1 cellular context compared by ENCODE assay signal in the genomic region with DNA sequence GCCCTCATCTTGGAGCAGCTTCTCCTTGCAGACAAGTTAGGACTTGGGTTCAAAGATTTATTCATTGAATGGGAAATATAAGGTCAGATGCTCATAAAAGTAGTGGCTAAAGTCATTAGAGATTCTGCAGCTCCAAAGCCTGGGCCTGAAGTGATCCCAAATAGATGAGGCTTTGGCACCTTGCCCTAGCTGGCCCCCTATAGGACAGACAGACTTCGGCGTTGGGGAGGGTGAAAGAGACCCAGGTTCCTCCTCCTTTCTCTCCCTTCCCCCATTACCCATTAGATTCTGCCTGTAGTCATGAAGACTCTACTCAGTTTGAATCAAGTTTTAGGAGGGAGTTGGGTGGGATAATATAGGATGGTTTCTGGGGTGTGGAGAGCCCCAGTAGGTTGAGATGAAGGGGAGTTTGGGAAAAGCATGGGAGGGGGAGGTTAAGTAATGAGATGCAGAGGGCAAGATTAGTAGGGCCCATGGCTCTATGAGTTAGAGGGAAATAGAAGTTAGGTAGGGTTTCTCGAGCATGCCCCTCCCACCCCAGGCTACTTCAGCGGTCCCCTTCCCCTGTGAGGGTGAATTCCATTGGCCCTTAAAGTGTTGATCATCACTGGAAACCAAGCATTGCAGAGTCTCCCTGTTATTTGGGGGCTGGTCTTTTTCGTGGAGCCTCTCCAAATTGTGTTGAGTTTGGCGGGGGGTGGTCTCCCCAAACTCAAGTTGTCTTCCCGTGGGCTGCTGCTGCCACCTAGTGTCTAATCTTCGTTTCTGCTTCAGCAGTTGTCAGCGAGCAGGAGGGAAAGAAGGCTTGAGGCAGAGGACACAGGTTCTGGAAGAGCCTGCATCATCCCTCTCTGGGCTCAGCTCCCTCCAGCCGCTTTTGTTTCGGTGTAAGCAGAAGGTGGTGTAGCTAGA.
TF ChIP-seq lines count a peak whose summit lies in the region.

No MANE protein-coding gene starts in this region.

TF ChIP-seq in K562, 482 proteins besides CTCF, POLR2A, EP300 and RAD21 (continued from another document and continues in another):
- TF ChIP-seq, protein P1, sequence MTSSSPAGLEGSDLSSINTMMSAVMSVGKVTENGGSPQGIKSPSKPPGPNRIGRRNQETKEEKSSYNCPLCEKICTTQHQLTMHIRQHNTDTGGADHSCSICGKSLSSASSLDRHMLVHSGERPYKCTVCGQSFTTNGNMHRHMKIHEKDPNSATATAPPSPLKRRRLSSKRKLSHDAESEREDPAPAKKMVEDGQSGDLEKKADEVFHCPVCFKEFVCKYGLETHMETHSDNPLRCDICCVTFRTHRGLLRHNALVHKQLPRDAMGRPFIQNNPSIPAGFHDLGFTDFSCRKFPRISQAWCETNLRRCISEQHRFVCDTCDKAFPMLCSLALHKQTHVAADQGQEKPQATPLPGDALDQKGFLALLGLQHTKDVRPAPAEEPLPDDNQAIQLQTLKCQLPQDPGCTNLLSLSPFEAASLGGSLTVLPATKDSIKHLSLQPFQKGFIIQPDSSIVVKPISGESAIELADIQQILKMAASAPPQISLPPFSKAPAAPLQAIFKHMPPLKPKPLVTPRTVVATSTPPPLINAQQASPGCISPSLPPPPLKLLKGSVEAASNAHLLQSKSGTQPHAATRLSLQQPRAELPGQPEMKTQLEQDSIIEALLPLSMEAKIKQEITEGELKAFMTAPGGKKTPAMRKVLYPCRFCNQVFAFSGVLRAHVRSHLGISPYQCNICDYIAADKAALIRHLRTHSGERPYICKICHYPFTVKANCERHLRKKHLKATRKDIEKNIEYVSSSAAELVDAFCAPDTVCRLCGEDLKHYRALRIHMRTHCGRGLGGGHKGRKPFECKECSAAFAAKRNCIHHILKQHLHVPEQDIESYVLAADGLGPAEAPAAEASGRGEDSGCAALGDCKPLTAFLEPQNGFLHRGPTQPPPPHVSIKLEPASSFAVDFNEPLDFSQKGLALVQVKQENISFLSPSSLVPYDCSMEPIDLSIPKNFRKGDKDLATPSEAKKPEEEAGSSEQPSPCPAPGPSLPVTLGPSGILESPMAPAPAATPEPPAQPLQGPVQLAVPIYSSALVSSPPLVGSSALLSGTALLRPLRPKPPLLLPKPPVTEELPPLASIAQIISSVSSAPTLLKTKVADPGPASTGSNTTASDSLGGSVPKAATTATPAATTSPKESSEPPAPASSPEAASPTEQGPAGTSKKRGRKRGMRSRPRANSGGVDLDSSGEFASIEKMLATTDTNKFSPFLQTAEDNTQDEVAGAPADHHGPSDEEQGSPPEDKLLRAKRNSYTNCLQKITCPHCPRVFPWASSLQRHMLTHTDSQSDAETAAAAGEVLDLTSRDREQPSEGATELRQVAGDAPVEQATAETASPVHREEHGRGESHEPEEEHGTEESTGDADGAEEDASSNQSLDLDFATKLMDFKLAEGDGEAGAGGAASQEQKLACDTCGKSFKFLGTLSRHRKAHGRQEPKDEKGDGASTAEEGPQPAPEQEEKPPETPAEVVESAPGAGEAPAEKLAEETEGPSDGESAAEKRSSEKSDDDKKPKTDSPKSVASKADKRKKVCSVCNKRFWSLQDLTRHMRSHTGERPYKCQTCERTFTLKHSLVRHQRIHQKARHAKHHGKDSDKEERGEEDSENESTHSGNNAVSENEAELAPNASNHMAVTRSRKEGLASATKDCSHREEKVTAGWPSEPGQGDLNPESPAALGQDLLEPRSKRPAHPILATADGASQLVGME (CRISPR knock-in tag; IDR thresholded peaks at IDR 0.05): no peak
- TF ChIP-seq IRF9 (tag; IDR thresholded peaks at IDR 0.05) (no peak), ZNF57 (CRISPR knock-in tag; IDR thresholded peaks at IDR 0.05) (no peak), ZNF518B (CRISPR knock-in tag; IDR thresholded peaks at IDR 0.05) (no peak), ZNF512 (tag; IDR thresholded peaks at IDR 0.05) (no peak), PHB2 (IDR thresholded peaks at IDR 0.05; ENCODE audit: low read depth) (no peak), CSDE1 (IDR thresholded peaks at IDR 0.05) (peak in 1 of 2 experiments; percentile 52; a peak in 1 of 4 replicates), IFI16 (CRISPR knock-in tag; IDR thresholded peaks at IDR 0.05) (no peak), SMARCB1 (IDR thresholded peaks at IDR 0.05; ENCODE audit: insufficient read length, low read depth) (no peak), POLR2G (IDR thresholded peaks at IDR 0.05; ENCODE audit: low read depth, low read length) (no peak), ZNF12 (CRISPR knock-in tag; IDR thresholded peaks at IDR 0.05) (no peak), TBL1XR1 (IDR thresholded peaks at IDR 0.05; ENCODE audit: low read length in 2 of 2) (no peak), TEAD2 (tag; IDR thresholded peaks at IDR 0.05) (no peak), ELF1 (tag; IDR thresholded peaks at IDR 0.05) (no peak), NFE2 (IDR thresholded peaks at IDR 0.05; ENCODE audit: low read depth) (no peak), KHSRP (IDR thresholded peaks at IDR 0.05) (0 out of 2 replicates have a peak, but pooled peaks have one; percentile 21), ZBTB49 (CRISPR knock-in tag; IDR thresholded peaks at IDR 0.05; ENCODE audit: borderline replicate concordance) (no peak), HDAC2 (IDR thresholded peaks at IDR 0.05) (0 out of 2 replicates have a peak, but pooled peaks have one; percentile 63), U2AF2 (optimal IDR thresholded peaks at IDR 0.05; ENCODE audit: low read depth, low read length) (no peak), ESRRA (IDR thresholded peaks at IDR 0.05; ENCODE audit: borderline replicate concordance, low read depth) (0 out of 2 replicates have a peak, but pooled peaks have one; percentile 40), ZNF212 (CRISPR knock-in tag; IDR thresholded peaks at IDR 0.05) (no peak), ZNF121 (CRISPR knock-in tag; conservative IDR thresholded peaks at IDR 0.05) (no peak)
- TF ChIP-seq, protein P2, sequence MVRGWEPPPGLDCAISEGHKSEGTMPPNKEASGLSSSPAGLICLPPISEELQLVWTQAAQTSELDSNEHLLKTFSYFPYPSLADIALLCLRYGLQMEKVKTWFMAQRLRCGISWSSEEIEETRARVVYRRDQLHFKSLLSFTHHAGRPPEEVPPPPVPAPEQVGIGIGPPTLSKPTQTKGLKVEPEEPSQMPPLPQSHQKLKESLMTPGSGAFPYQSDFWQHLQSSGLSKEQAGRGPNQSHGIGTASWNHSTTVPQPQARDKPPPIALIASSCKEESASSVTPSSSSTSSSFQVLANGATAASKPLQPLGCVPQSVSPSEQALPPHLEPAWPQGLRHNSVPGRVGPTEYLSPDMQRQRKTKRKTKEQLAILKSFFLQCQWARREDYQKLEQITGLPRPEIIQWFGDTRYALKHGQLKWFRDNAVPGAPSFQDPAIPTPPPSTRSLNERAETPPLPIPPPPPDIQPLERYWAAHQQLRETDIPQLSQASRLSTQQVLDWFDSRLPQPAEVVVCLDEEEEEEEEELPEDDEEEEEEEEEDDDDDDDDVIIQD (CRISPR knock-in tag; IDR thresholded peaks at IDR 0.05): no peak
- TF ChIP-seq, protein P3, sequence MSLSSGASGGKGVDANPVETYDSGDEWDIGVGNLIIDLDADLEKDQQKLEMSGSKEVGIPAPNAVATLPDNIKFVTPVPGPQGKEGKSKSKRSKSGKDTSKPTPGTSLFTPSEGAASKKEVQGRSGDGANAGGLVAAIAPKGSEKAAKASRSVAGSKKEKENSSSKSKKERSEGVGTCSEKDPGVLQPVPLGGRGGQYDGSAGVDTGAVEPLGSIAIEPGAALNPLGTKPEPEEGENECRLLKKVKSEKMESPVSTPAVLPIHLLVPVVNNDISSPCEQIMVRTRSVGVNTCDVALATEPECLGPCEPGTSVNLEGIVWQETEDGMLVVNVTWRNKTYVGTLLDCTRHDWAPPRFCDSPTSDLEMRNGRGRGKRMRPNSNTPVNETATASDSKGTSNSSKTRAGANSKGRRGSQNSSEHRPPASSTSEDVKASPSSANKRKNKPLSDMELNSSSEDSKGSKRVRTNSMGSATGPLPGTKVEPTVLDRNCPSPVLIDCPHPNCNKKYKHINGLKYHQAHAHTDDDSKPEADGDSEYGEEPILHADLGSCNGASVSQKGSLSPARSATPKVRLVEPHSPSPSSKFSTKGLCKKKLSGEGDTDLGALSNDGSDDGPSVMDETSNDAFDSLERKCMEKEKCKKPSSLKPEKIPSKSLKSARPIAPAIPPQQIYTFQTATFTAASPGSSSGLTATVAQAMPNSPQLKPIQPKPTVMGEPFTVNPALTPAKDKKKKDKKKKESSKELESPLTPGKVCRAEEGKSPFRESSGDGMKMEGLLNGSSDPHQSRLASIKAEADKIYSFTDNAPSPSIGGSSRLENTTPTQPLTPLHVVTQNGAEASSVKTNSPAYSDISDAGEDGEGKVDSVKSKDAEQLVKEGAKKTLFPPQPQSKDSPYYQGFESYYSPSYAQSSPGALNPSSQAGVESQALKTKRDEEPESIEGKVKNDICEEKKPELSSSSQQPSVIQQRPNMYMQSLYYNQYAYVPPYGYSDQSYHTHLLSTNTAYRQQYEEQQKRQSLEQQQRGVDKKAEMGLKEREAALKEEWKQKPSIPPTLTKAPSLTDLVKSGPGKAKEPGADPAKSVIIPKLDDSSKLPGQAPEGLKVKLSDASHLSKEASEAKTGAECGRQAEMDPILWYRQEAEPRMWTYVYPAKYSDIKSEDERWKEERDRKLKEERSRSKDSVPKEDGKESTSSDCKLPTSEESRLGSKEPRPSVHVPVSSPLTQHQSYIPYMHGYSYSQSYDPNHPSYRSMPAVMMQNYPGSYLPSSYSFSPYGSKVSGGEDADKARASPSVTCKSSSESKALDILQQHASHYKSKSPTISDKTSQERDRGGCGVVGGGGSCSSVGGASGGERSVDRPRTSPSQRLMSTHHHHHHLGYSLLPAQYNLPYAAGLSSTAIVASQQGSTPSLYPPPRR (CRISPR knock-in tag; IDR thresholded peaks at IDR 0.05; ENCODE audit: borderline replicate concordance): no peak
- TF ChIP-seq, protein P4, sequence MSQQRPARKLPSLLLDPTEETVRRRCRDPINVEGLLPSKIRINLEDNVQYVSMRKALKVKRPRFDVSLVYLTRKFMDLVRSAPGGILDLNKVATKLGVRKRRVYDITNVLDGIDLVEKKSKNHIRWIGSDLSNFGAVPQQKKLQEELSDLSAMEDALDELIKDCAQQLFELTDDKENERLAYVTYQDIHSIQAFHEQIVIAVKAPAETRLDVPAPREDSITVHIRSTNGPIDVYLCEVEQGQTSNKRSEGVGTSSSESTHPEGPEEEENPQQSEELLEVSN (IDR thresholded peaks at IDR 0.05; ENCODE audit: borderline replicate concordance in 1 of 2, extremely low read depth in 1 of 2, insufficient read depth in 1 of 2, insufficient read length in 1 of 2, low read depth in 1 of 2, low read length in 1 of 2, poor library complexity in 1 of 2, severe bottlenecking in 1 of 2): peak in 1 of 2 experiments; percentile 26
- TF ChIP-seq, protein P5, sequence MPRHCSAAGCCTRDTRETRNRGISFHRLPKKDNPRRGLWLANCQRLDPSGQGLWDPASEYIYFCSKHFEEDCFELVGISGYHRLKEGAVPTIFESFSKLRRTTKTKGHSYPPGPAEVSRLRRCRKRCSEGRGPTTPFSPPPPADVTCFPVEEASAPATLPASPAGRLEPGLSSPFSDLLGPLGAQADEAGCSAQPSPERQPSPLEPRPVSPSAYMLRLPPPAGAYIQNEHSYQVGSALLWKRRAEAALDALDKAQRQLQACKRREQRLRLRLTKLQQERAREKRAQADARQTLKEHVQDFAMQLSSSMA (CRISPR knock-in tag; IDR thresholded peaks at IDR 0.05): no peak
